1 cellular context compared by ENCODE assay signal in genomic region chr11:134253189-134253993, GRCh38.
TF ChIP-seq lines count a peak whose summit lies in the region.

TSS of gene ACAD8 (plus strand) at chr11:134253568. CDS start at chr11:134253601, 33 bp downstream.
TSS of gene THYN1 (minus strand) at chr11:134253352. CDS start at chr11:134252882, 470 bp downstream.

TF ChIP-seq in K562, 482 proteins besides CTCF, POLR2A, EP300 and RAD21 (continued from another document and continues in another):
- peak in 1 of 2 experiments; percentile 84; a peak in 3 of 4 replicates for TF ChIP-seq MNT (conservative IDR thresholded peaks at IDR 0.05)
- TF ChIP-seq ZNF398 (CRISPR knock-in tag; IDR thresholded peaks at IDR 0.05) = no peak
- no peak for TF ChIP-seq FOXO4 (CRISPR knock-in tag; IDR thresholded peaks at IDR 0.05)
- TF ChIP-seq MCM3 (IDR thresholded peaks at IDR 0.05) = no peak
- TF ChIP-seq NR4A1 (CRISPR knock-in tag; IDR thresholded peaks at IDR 0.05) = no peak
- no peak for TF ChIP-seq NR4A1 (tag; IDR thresholded peaks at IDR 0.05)
- no peak for TF ChIP-seq FOXA3 (CRISPR knock-in tag; conservative IDR thresholded peaks at IDR 0.05 in 1 of 2, IDR thresholded peaks at IDR 0.05 in 1 of 2)
- no peak for TF ChIP-seq FUS (optimal IDR thresholded peaks at IDR 0.05; ENCODE audit: low read depth, low read length)
- TF ChIP-seq EP400 (IDR thresholded peaks at IDR 0.05) = peak; percentile 52; the same call in 1 of the 2 replicates
- TF ChIP-seq ZNF197 (CRISPR knock-in tag; IDR thresholded peaks at IDR 0.05; ENCODE audit: low read depth) = peak; percentile 79; the same call in 1 of the 2 replicates
- TF ChIP-seq ZMIZ1 (IDR thresholded peaks at IDR 0.05; ENCODE audit: low read depth in 2 of 2, low read length in 2 of 2) = 0 out of 4 replicates have a peak, but pooled peaks of 1 of the 2 experiments have one; percentile 56
- TF ChIP-seq ZNF232 (CRISPR knock-in tag; IDR thresholded peaks at IDR 0.05) = no peak
- TF ChIP-seq PYGO2 (tag; IDR thresholded peaks at IDR 0.05) = no peak
- peak; percentile 79 for TF ChIP-seq HINFP (tag; conservative IDR thresholded peaks at IDR 0.05; ENCODE audit: low read depth)
- TF ChIP-seq CTBP1 (IDR thresholded peaks at IDR 0.05; ENCODE audit: borderline replicate concordance) = peak; percentile 72
- TF ChIP-seq ZNF184 (CRISPR knock-in tag; IDR thresholded peaks at IDR 0.05) = no peak
- no peak for TF ChIP-seq NR2F6 (CRISPR knock-in tag; IDR thresholded peaks at IDR 0.05)
- peak; percentile 72 for TF ChIP-seq SP1 (CRISPR knock-in tag; IDR thresholded peaks at IDR 0.05)
- no peak for TF ChIP-seq ZNF24 (IDR thresholded peaks at IDR 0.05)
- TF ChIP-seq NR2C1 (IDR thresholded peaks at IDR 0.05) = peak; percentile 97
- peak; percentile 98 for TF ChIP-seq NR2C1 (tag; IDR thresholded peaks at IDR 0.05)
- no peak for TF ChIP-seq CHD1 (IDR thresholded peaks at IDR 0.05; ENCODE audit: low read length)
- no peak for TF ChIP-seq ZKSCAN8 (CRISPR knock-in tag; IDR thresholded peaks at IDR 0.05)
- TF ChIP-seq DMBX1 (CRISPR knock-in tag; IDR thresholded peaks at IDR 0.05; ENCODE audit: borderline replicate concordance) = no peak
- no peak for TF ChIP-seq ZNF57 (CRISPR knock-in tag; IDR thresholded peaks at IDR 0.05)
- peak; percentile 70; the same call in 1 of the 2 replicates for TF ChIP-seq ATF7 (IDR thresholded peaks at IDR 0.05)
- TF ChIP-seq ETS1 (conservative IDR thresholded peaks at IDR 0.05; ENCODE audit: control insufficient read depth, low read depth, low read length) = peak; percentile 97
- TF ChIP-seq NONO (IDR thresholded peaks at IDR 0.05; ENCODE audit: low read depth in 2 of 2, low read length in 1 of 2) = peak in 1 of 2 experiments; percentile 50; a peak in 1 of 4 replicates
- TF ChIP-seq CBFA2T3 (IDR thresholded peaks at IDR 0.05) = no peak
- 0 out of 2 replicates have a peak, but pooled peaks have one; percentile 53 for TF ChIP-seq STAT6 (CRISPR knock-in tag; IDR thresholded peaks at IDR 0.05)
- TF ChIP-seq MTA3 (IDR thresholded peaks at IDR 0.05; ENCODE audit: borderline replicate concordance) = peak; percentile 93
- no peak; the same call in 1 of the 2 replicates for TF ChIP-seq BHLHE40 (IDR thresholded peaks at IDR 0.05; ENCODE audit: low read length)
- TF ChIP-seq ZNF143 (CRISPR knock-in tag; IDR thresholded peaks at IDR 0.05) = peak; percentile 95
- TF ChIP-seq SPI1 (IDR thresholded peaks at IDR 0.05; ENCODE audit: borderline replicate concordance, low read depth, low read length) = no peak
- TF ChIP-seq EWSR1 (IDR thresholded peaks at IDR 0.05; ENCODE audit: borderline replicate concordance, low read depth, partially characterized antibody) = no peak
- TF ChIP-seq MITF (IDR thresholded peaks at IDR 0.05) = no peak
- no peak for TF ChIP-seq PTTG1 (tag; IDR thresholded peaks at IDR 0.05; ENCODE audit: low read depth)
- TF ChIP-seq CEBPG (CRISPR knock-in tag; IDR thresholded peaks at IDR 0.05) = no peak
- TF ChIP-seq CEBPG (tag; conservative IDR thresholded peaks at IDR 0.05 in 1 of 2, IDR thresholded peaks at IDR 0.05 in 1 of 2) = 0 out of 4 replicates have a peak, but pooled peaks of 1 of the 2 experiments have one; percentile 4
- no peak for TF ChIP-seq BCLAF1 (IDR thresholded peaks at IDR 0.05; ENCODE audit: borderline replicate concordance in 1 of 2, control insufficient read depth in 1 of 2, low read depth in 2 of 2, low read length in 1 of 2)
- peak; percentile 87 for TF ChIP-seq RBFOX2 (IDR thresholded peaks at IDR 0.05; ENCODE audit: low read depth, low read length)
- peak; percentile 66; the same call in 1 of the 2 replicates for TF ChIP-seq KLF1 (tag; IDR thresholded peaks at IDR 0.05)
- TF ChIP-seq HBP1 (CRISPR knock-in tag; IDR thresholded peaks at IDR 0.05) = no peak
- no peak for TF ChIP-seq PRMT5 (CRISPR knock-in tag; IDR thresholded peaks at IDR 0.05)
